1 cellular context compared by ENCODE assay signal in genomic region chr2:185318271-185318724, GRCh38.
TF ChIP-seq lines count a peak whose summit lies in the region.

No MANE protein-coding gene starts in this region.

TF ChIP-seq in GM23338, 12 proteins besides CTCF, POLR2A, EP300 and RAD21 (continued from another document):
- TF ChIP-seq ZNF462 (CRISPR knock-in tag; IDR thresholded peaks at IDR 0.05) (no peak), ETS1 (IDR thresholded peaks at IDR 0.05) (no peak), EZH2 (IDR thresholded peaks at IDR 0.05; ENCODE audit: low read depth, unreplicated experiment) (no peak), JUNB (IDR thresholded peaks at IDR 0.05; ENCODE audit: unreplicated experiment) (no peak), CREB1 (CRISPR knock-in tag; IDR thresholded peaks at IDR 0.05; ENCODE audit: low read depth) (no peak)
